Comparison of ENCODE assay signal across 23 cellular contexts in the genomic region with DNA sequence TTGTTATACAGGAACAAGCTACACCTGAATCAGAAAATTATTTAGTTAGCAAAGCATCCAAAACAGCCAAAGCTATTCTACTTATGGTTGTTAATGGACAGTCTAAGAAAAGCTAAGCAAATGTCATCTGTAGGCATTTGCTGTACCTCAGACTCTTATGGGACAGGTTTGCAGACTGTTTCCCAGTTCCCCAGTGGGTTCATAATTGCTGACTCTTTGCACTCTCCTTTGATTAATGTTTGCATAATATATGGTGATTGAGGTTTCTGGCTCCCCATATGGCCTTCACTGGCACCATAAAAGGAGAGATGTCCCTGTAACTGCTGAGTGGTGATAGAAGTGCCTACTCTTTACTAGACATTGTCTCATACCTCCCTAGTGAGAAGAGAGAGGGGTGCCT.
"Had no signal": no experiment of that assay in that cellular context is flagged by ENCODE, and none has a peak within 500 bp of the region (broad histone marks: within the 10 kb centered on the region; RNA-seq: fewer than 3 reads in every experiment).

No MANE protein-coding gene starts in this region.

- H3K9me3 ChIP-seq: esophagus squamous epithelium, lower lobe of right lung, prostate gland, right atrium auricular region, suprapubic skin, transverse colon, upper lobe of right lung, uterus had no signal

- H3K4me3 ChIP-seq: esophagus squamous epithelium, lower lobe of right lung, prostate gland, right atrium auricular region, smooth muscle cell, suprapubic skin, transverse colon, upper lobe of right lung, uterus had no signal

- H3K27ac ChIP-seq: esophagus squamous epithelium, lower lobe of right lung, prostate gland, right atrium auricular region, suprapubic skin, transverse colon, upper lobe of right lung, uterus had no signal

- H3K36me3 ChIP-seq: esophagus squamous epithelium, lower lobe of right lung, prostate gland, right atrium auricular region, suprapubic skin, transverse colon, upper lobe of right lung, uterus had no signal

- DNase-seq: effector memory CD8-positive, alpha-beta T cell; erythroblast; esophagus squamous epithelium; foreskin melanocyte; hypothalamus; left ventricle myocardium superior; lower lobe of right lung; naive thymus-derived CD8-positive, alpha-beta T cell; nephron progenitor cell; nucleus accumbens; stimulated activated CD4-positive, alpha-beta T cell treated with anti-CD3 and anti-CD28 coated beads, Interleukin-12 subunit alpha, Interleukin-12 subunit beta, amount 100 ng/mL, for 4 hours; stimulated activated CD4-positive, alpha-beta T cell treated with anti-CD3 and anti-CD28 coated beads, Interleukin-1b, Interleukin-23, amount 100 ng/mL, for 48 hours; stimulated activated CD4-positive, alpha-beta T cell treated with anti-CD3 and anti-CD28 coated beads, Interleukin-4, amount 100 ng/mL, for 1 hour; stimulated activated CD8-positive, alpha-beta memory T cell treated with anti-CD3 and anti-CD28 coated beads, Interleukin-4, amount 100 ng/mL, for 48 hours; stimulated activated naive CD4-positive, alpha-beta T cell; stimulated activated naive CD8-positive, alpha-beta T cell treated with anti-CD3 and anti-CD28 coated beads, Interleukin-15, amount 100 ng/mL, for 72 hours; transverse colon; upper lobe of right lung; uterus had no signal
